ENCODE assay signal across 1 cellular context in genomic region chr3:52301042-52301441, GRCh38.
TF ChIP-seq lines count a peak whose summit lies in the region.

No MANE protein-coding gene starts in this region.

TF ChIP-seq in IMR-90, 13 proteins besides CTCF, POLR2A, EP300 and RAD21:
- no peak for TF ChIP-seq BHLHE40 (IDR thresholded peaks at IDR 0.05; ENCODE audit: low read depth, low read length)
- TF ChIP-seq SMC3 (IDR thresholded peaks at IDR 0.05; ENCODE audit: low read depth, low read length), result no peak
- no peak for TF ChIP-seq RFX5 (IDR thresholded peaks at IDR 0.05; ENCODE audit: low read depth, low read length)
- no peak for TF ChIP-seq CHD1 (IDR thresholded peaks at IDR 0.05; ENCODE audit: low read depth, low read length)
- TF ChIP-seq FOS (IDR thresholded peaks at IDR 0.05; ENCODE audit: low read depth, low read length), result no peak
- TF ChIP-seq MXI1 (IDR thresholded peaks at IDR 0.05; ENCODE audit: borderline replicate concordance, low read depth, low read length), result no peak
- no peak for TF ChIP-seq CEBPB (IDR thresholded peaks at IDR 0.05; ENCODE audit: low read depth, low read length)
- no peak for TF ChIP-seq RCOR1 (IDR thresholded peaks at IDR 0.05; ENCODE audit: insufficient replicate concordance, low read length)
- TF ChIP-seq NFE2L2 (IDR thresholded peaks at IDR 0.05; ENCODE audit: low read depth, low read length), result no peak
- no peak for TF ChIP-seq USF2 (IDR thresholded peaks at IDR 0.05; ENCODE audit: low read depth, low read length)
- no peak for TF ChIP-seq MAFK (IDR thresholded peaks at IDR 0.05; ENCODE audit: low read depth, low read length)
- no peak for TF ChIP-seq ELK1 (IDR thresholded peaks at IDR 0.05; ENCODE audit: borderline replicate concordance, low read depth, low read length)
- TF ChIP-seq MAZ (IDR thresholded peaks at IDR 0.05; ENCODE audit: borderline replicate concordance, low read depth, low read length), result no peak
